Comparison of ENCODE assay signal across 10 cellular contexts in genomic region chr10:75788394-75789205, GRCh38.
A peak's percentile ranks its signal among the peaks of the same experiment; 100 is the strongest.
DNase-seq lines count a peak whose midpoint lies in the region; ATAC-seq and TF ChIP-seq lines count a peak whose summit lies in the region.
"Had no signal": no experiment of that assay in that cellular context is flagged by ENCODE, and none has a peak within 500 bp of the region (broad histone marks: within the 10 kb centered on the region; RNA-seq: fewer than 3 reads in every experiment).

No MANE protein-coding gene starts in this region.

- ATAC-seq in PC-3 (peak; percentile 84), GM21723 (IDR thresholded peaks at IDR 0.05; ENCODE audit: unreplicated experiment) (no peak), GM19035 (IDR thresholded peaks at IDR 0.05; ENCODE audit: unreplicated experiment) (no peak)

- peak in 1 of 2 donors; percentile 79 for TF ChIP-seq EP300 in tibial nerve (IDR thresholded peaks at IDR 0.05)

- H4K20me1 ChIP-seq in PC-3 (ENCODE audit: low read length) (no peaks in the 10 kb centered on the region), fibroblast of lung (ENCODE audit: control insufficient read depth, extremely low read depth, insufficient read depth, low read length) (no peaks in the 10 kb centered on the region)

- H2AFZ ChIP-seq in PC-3 (ENCODE audit: low read length): peak overlapping the region; percentile 34
- no peak overlapping the region for H2AFZ ChIP-seq in fibroblast of lung (ENCODE audit: low read length)

- H3K36me3 ChIP-seq in PC-3 (ENCODE audit: low read depth, low read length) (no peaks in the 10 kb centered on the region), fibroblast of lung (ENCODE audit: control insufficient read depth, insufficient read depth, low read length) (no peaks in the 10 kb centered on the region), tibial nerve (no peaks in the 10 kb centered on the region)

- H3K79me2 ChIP-seq in PC-3 (ENCODE audit: low read length): no peaks in the 10 kb centered on the region
- no peaks in the 10 kb centered on the region for H3K79me2 ChIP-seq in fibroblast of lung (ENCODE audit: control insufficient read depth, insufficient read depth, low read length)

- DNase-seq in PC-3 (peak; percentile 80), fibroblast of lung (ENCODE audit: low read depth in 2 of 2) (peak; percentile 20 to 95), lung microvascular endothelial cell (ENCODE audit: low read depth in 2 of 2) (peak; percentile 28 to 73), tibial nerve (ENCODE audit: low spot score in 2 of 2) (peak in 1 of 2 donors; percentile 44), NCI-H1436 treated with DMSO at 0.1 percent for 48 hours (lab: John Stamatoyannopoulos, UW) (no peak), NCI-H2196 treated with DMSO at 0.1 percent for 48 hours (lab: John Stamatoyannopoulos, UW; ENCODE audit: unreplicated experiment) (no peak)
- DNase-seq: activated CD4-positive, alpha-beta T cell treated with anti-CD3 and anti-CD28 coated beads, Interleukin-2, amount 10 ng/mL, durations not matched to agents 7 days and 5 days; stimulated activated CD4-positive, alpha-beta T cell treated with anti-CD3 and anti-CD28 coated beads, Interleukin-4, amount 100 ng/mL, for 4 hours had no signal

- H3K9me2 ChIP-seq in PC-3 (replicated peaks; ENCODE audit: low read length): no peaks in the 10 kb centered on the region

- H3K9me3 ChIP-seq in PC-3 (ENCODE audit: low read length): no peaks in the 10 kb centered on the region
- H3K9me3 ChIP-seq in fibroblast of lung (ENCODE audit: control insufficient read depth, insufficient read depth, low read depth, low read length): no peaks in the 10 kb centered on the region
- no peaks in the 10 kb centered on the region for H3K9me3 ChIP-seq in tibial nerve

- H3K4me1 ChIP-seq in PC-3 (ENCODE audit: insufficient read depth, low read length): peaks cover 12% of the 10 kb centered on the region
- no peaks in the 10 kb centered on the region for H3K4me1 ChIP-seq in fibroblast of lung (ENCODE audit: control insufficient read depth, extremely low read depth, insufficient read depth, low read length)
- peaks cover 0 to 32% (median 8%) of the 10 kb centered on the region in 4 donors for H3K4me1 ChIP-seq in tibial nerve

- WGBS in tibial nerve, 2 donors: 16 to 19% methylated on average over 4 of the region's 4 CpGs

- POLR2A ChIA-PET in PC-3 (lab: Charles Lee; ENCODE audit: unreplicated experiment): interaction anchor here (0.6 kb wide), 1 partner anchor 549 kb away, joined by 7 read pairs; no protein-coding TSS in a partner anchor

- TF ChIP-seq CTCF in PC-3 (conservative IDR thresholded peaks at IDR 0.05; ENCODE audit: low read depth, low read length) (no peak), fibroblast of lung (conservative IDR thresholded peaks at IDR 0.05 in 1 of 2, IDR thresholded peaks at IDR 0.05 in 1 of 2; ENCODE audit: low read depth in 1 of 2, low read length in 2 of 2) (no peak), tibial nerve (IDR thresholded peaks at IDR 0.05) (no peak)

- intact Hi-C loops in PC-3 (cut with micrococcal nuclease): loop anchor here (1.0 kb wide), 1 partner anchor 15 kb away; no protein-coding TSS in a partner anchor

- H3K4me2 ChIP-seq in PC-3 (ENCODE audit: low read length) (peak overlapping the region; percentile 30), fibroblast of lung (ENCODE audit: extremely low read depth, insufficient read depth, low read length) (no peak overlapping the region)

- H3K9ac ChIP-seq in PC-3 (ENCODE audit: low read length): no peak overlapping the region
- H3K9ac ChIP-seq in fibroblast of lung (ENCODE audit: insufficient read depth, low read length): no peak overlapping the region

- BruUV-seq in PC-3 (replicated peaks; lab: Mats Ljungman, UMichigan): no TSS peak

- no peak overlapping the region for H3K27ac ChIP-seq in PC-3 (ENCODE audit: low read length)
- no peak overlapping the region for H3K27ac ChIP-seq in fibroblast of lung (ENCODE audit: insufficient read depth, low read length)
- H3K27ac ChIP-seq in tibial nerve: peak overlapping the region; percentile 38 to 80 (median 58)

- H3K27me3 ChIP-seq in PC-3 (ENCODE audit: low read length) (peaks cover 31% of the 10 kb centered on the region), fibroblast of lung (ENCODE audit: control insufficient read depth, insufficient read depth, low read length) (no peaks in the 10 kb centered on the region), tibial nerve (no peaks in the 10 kb centered on the region)

- no peak for TF ChIP-seq POLR2A in tibial nerve (IDR thresholded peaks at IDR 0.05)

- no peaks in the 10 kb centered on the region for H3F3A ChIP-seq in PC-3 (ENCODE audit: low read length, unreplicated experiment)

- H3K4me3 ChIP-seq in PC-3 (ENCODE audit: low read length): no peak overlapping the region
- no peak overlapping the region for H3K4me3 ChIP-seq in fibroblast of lung (replicated peaks in 1 of 4; ENCODE audit: control extremely low read depth in 1 of 4, insufficient read depth in 1 of 4, low read depth in 3 of 4, low read length in 4 of 4)
- peak overlapping the region in 1 of 4 donors; percentile 1 for H3K4me3 ChIP-seq in tibial nerve

- CTCF ChIA-PET in PC-3 (lab: Charles Lee): interaction anchor here (0.5 to 0.9 kb wide), 4 partner anchors 25 to 1487 kb away, joined by 3 to 5 read pairs (median 3); no protein-coding TSS in a partner anchor

Comparison
In these comparisons a context has a peak if more than half of its experiments do, and no peak if none do; other contexts are left out.
1. DNase-seq: peak in PC-3 (single experiment), fibroblast of lung (2 of 2) and lung microvascular endothelial cell (2 of 2); none in NCI-H1436 treated with DMSO at 0.1 percent for 48 hours (single experiment) and NCI-H2196 treated with DMSO at 0.1 percent for 48 hours (single experiment).
2. H3K27ac ChIP-seq: peak in tibial nerve (4 of 4); none in PC-3 (single experiment) and fibroblast of lung (single experiment).